In genomic region chr1:198879711-198880306, GRCh38 we compare ENCODE assay signal across 21 cellular contexts.
DNase-seq lines count a peak whose midpoint lies in the region; ATAC-seq, FAIRE-seq and TF ChIP-seq lines count a peak whose summit lies in the region.
"Had no signal": no experiment of that assay in that cellular context is flagged by ENCODE, and none has a peak within 500 bp of the region (broad histone marks: within the 10 kb centered on the region; RNA-seq: fewer than 3 reads in every experiment).

No MANE protein-coding gene starts in this region.

- H3K4me2 ChIP-seq in keratinocyte (ENCODE audit: control insufficient read depth, extremely low read depth, insufficient read depth, low read depth, low read length), result no peak overlapping the region

- H2AFZ ChIP-seq in keratinocyte (ENCODE audit: control insufficient read depth, low read length), result no peak overlapping the region

- H3K9me3 ChIP-seq in A673 (ENCODE audit: low read depth, low read length, poor library complexity, severe bottlenecking), result no peaks in the 10 kb centered on the region
- H3K9me3 ChIP-seq in keratinocyte (ENCODE audit: control insufficient read depth, low read depth, low read length), result no peaks in the 10 kb centered on the region
- no peaks in the 10 kb centered on the region for H3K9me3 ChIP-seq in suprapubic skin
- H3K9me3 ChIP-seq in thyroid gland, result no peaks in the 10 kb centered on the region

- H3K36me3 Mint-ChIP-seq in activated naive CD8-positive, alpha-beta T cell treated with anti-CD3 and anti-CD28 coated beads for 36 hours, result peaks cover 31% of the 10 kb centered on the region
- H3K36me3 Mint-ChIP-seq: memory B cell had no signal

- no peaks in the 10 kb centered on the region for H3K27me3 ChIP-seq in A673 (replicated peaks; ENCODE audit: insufficient read depth, low read depth, low read length, poor library complexity)
- H3K27me3 ChIP-seq in keratinocyte (ENCODE audit: control insufficient read depth, extremely low read depth, insufficient read depth, low read length), result no peaks in the 10 kb centered on the region
- H3K27me3 ChIP-seq in suprapubic skin, result no peaks in the 10 kb centered on the region
- H3K27me3 ChIP-seq in thyroid gland, result no peaks in the 10 kb centered on the region
- H3K27me3 ChIP-seq: dorsolateral prefrontal cortex had no signal

- H3K9ac ChIP-seq in keratinocyte (ENCODE audit: control insufficient read depth, extremely low read depth, insufficient read depth, low read length), result no peak overlapping the region

- H3K4me3 Mint-ChIP-seq in activated naive CD8-positive, alpha-beta T cell treated with anti-CD3 and anti-CD28 coated beads for 36 hours, result no peak overlapping the region
- H3K4me3 Mint-ChIP-seq: activated naive CD4-positive, alpha-beta T cell treated with anti-CD3 and anti-CD28 coated beads, Interleukin-2, amount 10 ng/mL, durations not matched to agents 7 days and 5 days; memory B cell; neural crest cell had no signal

- no peaks in the 10 kb centered on the region for H3K27me3 Mint-ChIP-seq in activated naive CD8-positive, alpha-beta T cell treated with anti-CD3 and anti-CD28 coated beads for 36 hours
- H3K27me3 Mint-ChIP-seq: activated naive CD4-positive, alpha-beta T cell treated with anti-CD3 and anti-CD28 coated beads, Interleukin-2, amount 10 ng/mL, durations not matched to agents 7 days and 5 days; memory B cell had no signal

- H4K20me1 ChIP-seq in keratinocyte (ENCODE audit: control insufficient read depth, extremely low read depth, insufficient read depth, low read length), result no peaks in the 10 kb centered on the region

- TF ChIP-seq POLR2A in H54 (IDR thresholded peaks at IDR 0.05; ENCODE audit: low read depth, low read length), result no peak
- TF ChIP-seq POLR2A in suprapubic skin (IDR thresholded peaks at IDR 0.05), result no peak
- TF ChIP-seq POLR2A in thyroid gland (IDR thresholded peaks at IDR 0.05), result no peak

- FAIRE-seq in H54 (lab: Jason Lieb, UNC) (peak; percentile 92), keratinocyte (lab: Jason Lieb, UNC) (no peak)
- FAIRE-seq: GM12892 had no signal

- no peak for ATAC-seq in HG02763 (IDR thresholded peaks at IDR 0.05; ENCODE audit: unreplicated experiment)
- ATAC-seq: esophagus mucosa had no signal

- intact Hi-C loops in A673 (cut with micrococcal nuclease; ENCODE audit: unreplicated experiment) (no loop called here), thyroid gland (cut with DNase I) (no loop called here)

- CTCF ChIA-PET in A673 (lab: Charles Lee), result no interaction called here

- no peak overlapping the region for H3K4me3 ChIP-seq in A673 (ENCODE audit: low read depth, low read length, poor library complexity, severe bottlenecking)
- no peak overlapping the region for H3K4me3 ChIP-seq in keratinocyte (ENCODE audit: control insufficient read depth in 2 of 3, extremely low read depth in 1 of 3, insufficient read depth in 2 of 3, low read depth in 1 of 3, low read length in 3 of 3)
- H3K4me3 ChIP-seq in suprapubic skin, result no peak overlapping the region
- no peak overlapping the region for H3K4me3 ChIP-seq in thyroid gland (replicated peaks in 1 of 3)
- H3K4me3 ChIP-seq: dorsolateral prefrontal cortex had no signal

- H3K9me1 ChIP-seq in keratinocyte (ENCODE audit: control insufficient read depth, extremely low read depth, insufficient read depth, low read length), result no peaks in the 10 kb centered on the region

- H3K79me2 ChIP-seq in keratinocyte (ENCODE audit: control insufficient read depth, insufficient read depth, low read length), result peaks cover 10% of the 10 kb centered on the region

- H3K27ac ChIP-seq in A673 (ENCODE audit: low read depth, low read length, poor library complexity, severe bottlenecking), result peak overlapping the region; percentile 57
- peak overlapping the region; percentile 95 for H3K27ac ChIP-seq in keratinocyte (ENCODE audit: control insufficient read depth, insufficient read depth, low read length)
- H3K27ac ChIP-seq in suprapubic skin, result no peak overlapping the region
- no peak overlapping the region for H3K27ac ChIP-seq in thyroid gland

- no peak for DNase-seq in A673 (ENCODE audit: low spot score)
- no peak for DNase-seq in H54 (ENCODE audit: insufficient read length, low spot score)
- DNase-seq in activated naive CD8-positive, alpha-beta T cell treated with anti-CD3 and anti-CD28 coated beads for 36 hours, result no peak
- no peak for DNase-seq in keratinocyte (ENCODE audit: low read depth, low spot score)
- DNase-seq in suprapubic skin (ENCODE audit: low spot score in 2 of 2), result no peak
- no peak for DNase-seq in SW 1271 (lab: John Stamatoyannopoulos, UW)
- no peak for DNase-seq in thyroid gland
- DNase-seq: activated naive CD4-positive, alpha-beta T cell treated with anti-CD3 and anti-CD28 coated beads, Interleukin-2, amount 10 ng/mL, durations not matched to agents 7 days and 5 days; AML-193; dorsolateral prefrontal cortex; MV-4-11; NCI-H1930; NCI-H446; retina; Right ventricle myocardium superior; stimulated activated CD4-positive, alpha-beta T cell treated with anti-CD3 and anti-CD28 coated beads, Interleukin-15, amount 100 ng/mL, for 24 hours had no signal

- peaks cover 4% of the 10 kb centered on the region for H3K9me3 Mint-ChIP-seq in activated naive CD8-positive, alpha-beta T cell treated with anti-CD3 and anti-CD28 coated beads for 36 hours
- H3K9me3 Mint-ChIP-seq: activated naive CD4-positive, alpha-beta T cell treated with anti-CD3 and anti-CD28 coated beads, Interleukin-2, amount 10 ng/mL, durations not matched to agents 7 days and 5 days; neural crest cell had no signal

- no peak for TF ChIP-seq EP300 in suprapubic skin (IDR thresholded peaks at IDR 0.05)

- WGBS in suprapubic skin, result 86% methylated on average over 5 of the region's 5 CpGs
- 94 to 96% methylated on average over 5 of the region's 5 CpGs for WGBS in thyroid gland, 2 donors

- no TSS peak for BruUV-seq in A673 (replicated peaks; lab: Mats Ljungman, UMichigan)

- peak overlapping the region; percentile 36 for H3K27ac Mint-ChIP-seq in activated naive CD8-positive, alpha-beta T cell treated with anti-CD3 and anti-CD28 coated beads for 36 hours
- H3K27ac Mint-ChIP-seq: memory B cell had no signal

- H3K36me3 ChIP-seq in A673 (ENCODE audit: insufficient read depth, low read length, poor library complexity, severe bottlenecking) (peaks cover 55% of the 10 kb centered on the region), keratinocyte (ENCODE audit: control insufficient read depth in 2 of 2, extremely low read depth in 1 of 2, insufficient read depth in 2 of 2, low read length in 2 of 2) (no peaks in the 10 kb centered on the region), suprapubic skin (no peaks in the 10 kb centered on the region), thyroid gland (no peaks in the 10 kb centered on the region)

- TF ChIP-seq CTCF in A673 (conservative IDR thresholded peaks at IDR 0.05; ENCODE audit: low read depth, low read length), result no peak
- no peak for TF ChIP-seq CTCF in keratinocyte (optimal IDR thresholded peaks at IDR 0.05 in 1 of 3, IDR thresholded peaks at IDR 0.05 in 1 of 3, conservative IDR thresholded peaks at IDR 0.05 in 1 of 3; ENCODE audit: extremely low read depth in 1 of 3, insufficient read depth in 2 of 3, low read length in 3 of 3)
- TF ChIP-seq CTCF in suprapubic skin (IDR thresholded peaks at IDR 0.05), result no peak
- no peak for TF ChIP-seq CTCF in thyroid gland (IDR thresholded peaks at IDR 0.05)

- peaks cover 55% of the 10 kb centered on the region for H3K4me1 ChIP-seq in A673 (ENCODE audit: insufficient read depth, low read length, poor library complexity, severe bottlenecking)
- H3K4me1 ChIP-seq in keratinocyte (ENCODE audit: control insufficient read depth, extremely low read depth, insufficient read depth, low read length), result peaks cover 15% of the 10 kb centered on the region
- H3K4me1 ChIP-seq in suprapubic skin, result no peaks in the 10 kb centered on the region
- H3K4me1 ChIP-seq in thyroid gland, result peaks cover 0 to 10% of the 10 kb centered on the region in 2 donors

- dilution Hi-C loops in keratinocyte (cut with MboI; ENCODE audit: extremely low pct_ligation_motif_present, low sequenced_read_pairs), result no loop called here

- H3K4me1 Mint-ChIP-seq in activated naive CD8-positive, alpha-beta T cell treated with anti-CD3 and anti-CD28 coated beads for 36 hours, result peaks cover 30% of the 10 kb centered on the region
- H3K4me1 Mint-ChIP-seq: memory B cell had no signal

- POLR2A ChIA-PET in A673 (lab: Charles Lee; ENCODE audit: low non-redundant PET), result no interaction called here

Comparison
In these comparisons a context has a peak if more than half of its experiments do, and no peak if none do; other contexts are left out.
1. H3K27ac ChIP-seq: peak in A673 (single experiment) and keratinocyte (single experiment); none in suprapubic skin (single experiment) and thyroid gland (0 of 3).